Comparison of ENCODE assay signal across 26 cellular contexts in the genomic region with DNA sequence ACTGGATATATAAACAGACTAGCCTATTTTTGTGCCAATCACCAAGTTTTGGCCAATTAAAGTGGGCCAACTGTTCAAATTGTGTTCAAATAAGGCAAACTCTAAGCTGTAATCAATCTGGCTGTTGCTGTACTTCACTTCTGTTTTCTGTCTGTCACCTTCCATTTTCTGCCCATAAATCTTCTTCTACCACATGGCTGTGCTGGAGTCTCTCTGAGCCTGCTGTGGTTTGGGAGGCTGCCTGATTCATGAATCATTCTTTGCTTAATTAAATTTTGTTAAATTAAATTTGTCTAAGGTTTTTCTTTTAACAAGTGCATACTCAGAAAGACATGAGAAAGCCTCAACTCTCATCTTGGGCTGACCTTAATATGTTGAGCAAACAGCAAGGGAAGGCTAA.
"Had no signal": no experiment of that assay in that cellular context is flagged by ENCODE, and none has a peak within 500 bp of the region (broad histone marks: within the 10 kb centered on the region; RNA-seq: fewer than 3 reads in every experiment).

No MANE protein-coding gene starts in this region.

- H3K4me1 ChIP-seq: adrenal gland, breast epithelium, colonic mucosa, SJSA1 had no signal

- H3K4me3 ChIP-seq: adrenal gland, breast epithelium, colonic mucosa, SJSA1 had no signal

- H3K36me3 ChIP-seq: adrenal gland, breast epithelium, colonic mucosa, SJSA1, WERI-Rb-1 had no signal

- H3K9me3 ChIP-seq: adrenal gland, colonic mucosa had no signal

- H3K27ac ChIP-seq: adrenal gland, breast epithelium, colonic mucosa, SJSA1, WERI-Rb-1 had no signal

- DNase-seq: activated CD4-positive, alpha-beta T cell treated with anti-CD3 and anti-CD28 coated beads for 36 hours; activated CD8-positive, alpha-beta memory T cell treated with anti-CD3 and anti-CD28 coated beads, Interleukin-2, amount 50 U/mL, for 4 hours; activated CD8-positive, alpha-beta T cell treated with anti-CD3 and anti-CD28 coated beads for 36 hours; activated gamma-delta T cell treated with Interleukin-2 at 50 U/mL for 16 hours; activated naive CD4-positive, alpha-beta T cell treated with anti-CD3 and anti-CD28 coated beads, Interleukin-2, amount 10 ng/mL, durations not matched to agents 7 days and 5 days; activated naive CD8-positive, alpha-beta T cell treated with anti-CD3 and anti-CD28 coated beads for 36 hours; activated T-cell treated with anti-CD3 and anti-CD28 coated beads, Interleukin-2, amount 50 U/mL, for 72 hours; adrenal gland; anterior cingulate cortex; caudate nucleus; colonic mucosa; Karpas-422; MM.1S; NCI-H1105; NCI-H1436; NCI-H1694 treated with DMSO at 0.1 percent for 48 hours; NCI-H2029 treated with DMSO at 0.1 percent for 48 hours; NCI-H510A treated with DMSO at 0.1 percent for 48 hours; NCI-H69; NK-92 treated with Interleukin-12 subunit alpha and Interleukin-12 subunit beta, amount 100 ng/mL, for 24 hours; PC-3; SHP77; T-helper 1 cell; WERI-Rb-1 had no signal

- H3K27me3 ChIP-seq: adrenal gland, breast epithelium, colonic mucosa, SJSA1 had no signal

- ATAC-seq: activated CD4-positive, alpha-beta T cell treated with anti-CD3 and anti-CD28 coated beads for 36 hours; activated CD8-positive, alpha-beta T cell treated with anti-CD3 and anti-CD28 coated beads for 36 hours; activated T-cell treated with anti-CD3 and anti-CD28 coated beads, Interleukin-2, amount 50 U/mL, for 72 hours; PC-3 had no signal
